24 cellular contexts compared by ENCODE assay signal in the genomic region with DNA sequence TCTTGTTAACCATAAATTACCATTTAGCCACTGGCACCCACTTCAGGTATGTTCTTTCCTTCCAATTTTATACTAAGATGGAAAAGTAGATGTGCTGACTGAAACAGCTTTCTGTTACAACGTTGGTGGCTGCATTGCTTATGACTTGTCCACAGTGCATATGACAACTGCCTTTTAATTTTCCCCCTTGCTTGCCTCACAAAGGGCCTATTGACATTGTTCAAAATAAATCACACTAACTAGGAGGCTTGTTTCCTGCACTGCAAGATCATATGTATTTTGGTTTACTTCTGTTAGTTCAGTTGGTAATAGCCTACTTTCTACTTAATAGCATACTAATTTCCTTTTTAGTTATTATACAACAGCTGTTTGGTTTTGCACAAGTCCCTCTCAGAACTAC. TPM values are rescaled to one million over a fixed set of nuclear protein-coding genes. Genes with fewer than 3 reads are reported as not detected.
A peak's percentile ranks its signal among the peaks of the same experiment; 100 is the strongest.
DNase-seq lines count a peak whose midpoint lies in the region; ATAC-seq and TF ChIP-seq lines count a peak whose summit lies in the region.
"Had no signal": no experiment of that assay in that cellular context is flagged by ENCODE, and none has a peak within 500 bp of the region (broad histone marks: within the 10 kb centered on the region; RNA-seq: fewer than 3 reads in every experiment).

No MANE protein-coding gene starts in this region.

- H3K4me1 ChIP-seq in left ventricle myocardium inferior (peaks cover 31% of the 10 kb centered on the region), mucosa of descending colon (ENCODE audit: low read depth) (no peaks in the 10 kb centered on the region)
- H3K4me1 ChIP-seq: BLaER1 treated with 17β-estradiol and CSF1 and Interleukin-3, amounts not matched to agents 10 nM and 100 nM had no signal

- H3K27ac ChIP-seq in left ventricle myocardium inferior (replicated peaks), result peak overlapping the region; percentile 21
- H3K27ac ChIP-seq: BLaER1 treated with 17β-estradiol and CSF1 and Interleukin-3, amounts not matched to agents 10 nM and 100 nM had no signal

- ATAC-seq in mucosa of descending colon, result no peak
- ATAC-seq: activated CD4-positive, alpha-beta T cell treated with anti-CD3 and anti-CD28 coated beads for 36 hours; activated naive CD4-positive, alpha-beta T cell treated with anti-CD3 and anti-CD28 coated beads, Interleukin-2, amount 50 U/mL, for 72 hours had no signal

- DNase-seq in left ventricle myocardium inferior (no peak), cardiac septum (ENCODE audit: low spot score) (no peak), NCI-H69 (lab: John Stamatoyannopoulos, UW) (peak; percentile 66), globus pallidus (ENCODE audit: low spot score) (peak; percentile 42), mucosa of descending colon (no peak), cerebellar nuclear complex (lab: John Stamatoyannopoulos, UW) (no peak), DMS 273 treated with DMSO at 0.1 percent for 48 hours (lab: John Stamatoyannopoulos, UW) (no peak)
- no peak for DNase-seq in stimulated activated naive CD4-positive, alpha-beta T cell treated with Interleukin-2 at 50 U/mL for 16 hours (lab: John Stamatoyannopoulos, UW)
- DNase-seq: ACHN; activated CD4-positive, alpha-beta T cell treated with anti-CD3 and anti-CD28 coated beads for 36 hours; activated T-cell treated with anti-CD3 and anti-CD28 coated beads, Interleukin-2, amount 50 U/mL, for 48 hours; aorta; central memory CD4-positive, alpha-beta T cell; dermis blood vessel endothelial cell; EL; glutamatergic neuron; kidney; NCI-H1092; NCI-H524 treated with DMSO at 0.1 percent for 48 hours; nucleus accumbens; SK-N-SH had no signal

- no peak overlapping the region for H3K4me3 ChIP-seq in left ventricle myocardium inferior
- no peak overlapping the region for H3K4me3 ChIP-seq in mucosa of descending colon
- H3K4me3 ChIP-seq: BLaER1 treated with 17β-estradiol and CSF1 and Interleukin-3, amounts not matched to agents 10 nM and 100 nM; lung had no signal

- no peaks in the 10 kb centered on the region for H3K27me3 ChIP-seq in left ventricle myocardium inferior (ENCODE audit: low read depth)
- H3K27me3 ChIP-seq: BLaER1 treated with 17β-estradiol and CSF1 and Interleukin-3, amounts not matched to agents 10 nM and 100 nM had no signal

- TF ChIP-seq CTCF in left ventricle myocardium inferior (IDR thresholded peaks at IDR 0.05; ENCODE audit: borderline replicate concordance) (no peak), mucosa of descending colon (IDR thresholded peaks at IDR 0.05) (no peak)

- peaks cover 42% of the 10 kb centered on the region for H3K36me3 ChIP-seq in left ventricle myocardium inferior
- H3K36me3 ChIP-seq in mucosa of descending colon (ENCODE audit: low read depth), result no peaks in the 10 kb centered on the region

- intact Hi-C loops in left ventricle myocardium inferior (cut with micrococcal nuclease) (no loop called here), cardiac septum (cut with DNase I) (no loop called here), mucosa of descending colon (cut with DNase I, micrococcal nuclease) (no loop called here)

- H3K9me3 ChIP-seq in left ventricle myocardium inferior (replicated peaks) (no peaks in the 10 kb centered on the region), mucosa of descending colon (no peaks in the 10 kb centered on the region)
- H3K9me3 ChIP-seq: BLaER1 treated with 17β-estradiol and CSF1 and Interleukin-3, amounts not matched to agents 10 nM and 100 nM; SK-N-SH had no signal

RNA-seq across cellular contexts. Expression of a gene that starts 55.4 kb away (rescaled TPM):
- total RNA-seq in left ventricle myocardium inferior (90.7 TPM), cardiac septum (109 TPM), mucosa of descending colon (100 to 1,000 TPM; 107 to 131 (median 122) TPM)

Comparison
In these comparisons a context has a peak if more than half of its experiments do, and no peak if none do; other contexts are left out.
1. DNase-seq: peak in NCI-H69 (single experiment) and globus pallidus (single experiment); none in left ventricle myocardium inferior (single experiment), cardiac septum (single experiment), stimulated activated naive CD4-positive, alpha-beta T cell treated with Interleukin-2 at 50 U/mL for 16 hours (single experiment), mucosa of descending colon (0 of 3), cerebellar nuclear complex (0 of 2) and DMS 273 treated with DMSO at 0.1 percent for 48 hours (single experiment).